Comparison of ENCODE assay signal across 9 cellular contexts in the genomic region with DNA sequence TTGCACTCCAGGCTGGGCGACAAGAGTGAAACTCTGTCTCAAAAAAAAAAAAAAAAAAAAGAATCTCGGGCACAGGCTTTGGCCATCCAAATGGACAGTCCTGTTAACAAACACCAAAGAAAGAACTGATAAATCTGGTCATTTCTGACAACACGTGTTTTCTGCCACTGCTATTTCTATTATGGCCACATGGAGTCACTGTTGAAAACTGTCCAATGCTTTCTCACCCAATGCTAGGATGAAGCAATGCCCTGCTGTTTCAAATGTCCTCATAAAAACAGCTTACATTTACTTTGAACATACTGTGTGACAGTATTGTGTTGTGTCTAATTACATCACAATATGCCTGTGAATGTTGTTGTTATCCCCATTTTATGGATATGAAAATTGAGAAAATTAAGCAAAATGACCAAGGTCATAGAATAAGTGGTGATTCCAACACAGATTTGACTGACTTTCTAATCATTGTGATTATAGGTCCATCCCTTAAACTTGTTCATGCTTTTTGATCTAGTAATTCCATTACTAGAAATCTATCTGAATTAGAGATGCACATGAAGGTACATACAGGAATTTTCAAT. TPM values are rescaled to one million over a fixed set of nuclear protein-coding genes. Genes with fewer than 3 reads are reported as not detected.
DNase-seq lines count a peak whose midpoint lies in the region; ATAC-seq and TF ChIP-seq lines count a peak whose summit lies in the region.
"Had no signal": no experiment of that assay in that cellular context is flagged by ENCODE, and none has a peak within 500 bp of the region (broad histone marks: within the 10 kb centered on the region; RNA-seq: fewer than 3 reads in every experiment).

No MANE protein-coding gene starts in this region.

- POLR2A ChIA-PET in HEK293 (lab: Yijun Ruan, JAX) = no interaction called here

- peak; percentile 36; the same call in 1 of the 2 replicates for TF ChIP-seq CTCF in HEK293 (tag by site-specific recombination; IDR thresholded peaks at IDR 0.05)
- TF ChIP-seq CTCF in mesothelial cell of epicardium (IDR thresholded peaks at IDR 0.05; ENCODE audit: unreplicated experiment) = peak; percentile 72

- H3K9me3 Mint-ChIP-seq in mesothelial cell of epicardium = no peaks in the 10 kb centered on the region
- no peaks in the 10 kb centered on the region for H3K9me3 Mint-ChIP-seq in T-helper 2 cell treated with Interferon-gamma antibody and Interleukin-4, amounts not matched to agents 5 μg/mL and 100 μg/mL, for 36 hours
- H3K9me3 Mint-ChIP-seq: CD8-positive, alpha-beta memory T cell had no signal

- H3K27ac ChIP-seq in HEK293 (ENCODE audit: extremely low read depth, low read depth, low read length) = no peak overlapping the region

- no peaks in the 10 kb centered on the region for H3K9me3 ChIP-seq in HEK293 (ENCODE audit: control insufficient read depth, insufficient read depth, low read depth, low read length)

- no peak overlapping the region for H3K4me3 ChIP-seq in HEK293 (ENCODE audit: low read depth, low read length)

- no peak overlapping the region for H3K4me3 Mint-ChIP-seq in mesothelial cell of epicardium
- H3K4me3 Mint-ChIP-seq in T-helper 2 cell treated with Interferon-gamma antibody and Interleukin-4, amounts not matched to agents 5 μg/mL and 100 μg/mL, for 36 hours = no peak overlapping the region
- H3K4me3 Mint-ChIP-seq: CD8-positive, alpha-beta memory T cell had no signal

- no peaks in the 10 kb centered on the region for H3K4me1 ChIP-seq in HEK293 (ENCODE audit: control insufficient read depth, insufficient read depth, low read length)

- DNase-seq in NCI-H146 (lab: John Stamatoyannopoulos, UW) (peak; percentile 12), NCI-H146 treated with DMSO at 0.1 percent for 48 hours (lab: John Stamatoyannopoulos, UW; ENCODE audit: unreplicated experiment) (no peak), OCI-M1 (lab: John Stamatoyannopoulos, UW) (peak; percentile 89), mesothelial cell of epicardium (ENCODE audit: low spot score in 2 of 2, unreplicated experiment in 2 of 2) (no peak)
- peak; percentile 12 for DNase-seq in effector CD4-positive, alpha-beta T cell
- DNase-seq in T-helper 2 cell treated with Interferon-gamma antibody and Interleukin-4, amounts not matched to agents 5 μg/mL and 100 μg/mL, for 36 hours (ENCODE audit: low spot score) = no peak

- no peaks in the 10 kb centered on the region for H3K36me3 ChIP-seq in HEK293 (ENCODE audit: control insufficient read depth in 2 of 2, insufficient read depth in 1 of 2, low read length in 2 of 2)

- H3K4me1 Mint-ChIP-seq in mesothelial cell of epicardium = peaks cover 15% of the 10 kb centered on the region
- H3K4me1 Mint-ChIP-seq in T-helper 2 cell treated with Interferon-gamma antibody and Interleukin-4, amounts not matched to agents 5 μg/mL and 100 μg/mL, for 36 hours (ENCODE audit: low read depth) = peaks cover 29% of the 10 kb centered on the region

- no peak overlapping the region for H3K27ac Mint-ChIP-seq in mesothelial cell of epicardium
- H3K27ac Mint-ChIP-seq in T-helper 2 cell treated with Interferon-gamma antibody and Interleukin-4, amounts not matched to agents 5 μg/mL and 100 μg/mL, for 36 hours = no peak overlapping the region

- CTCF ChIA-PET in HEK293 (lab: Yijun Ruan, JAX) = interaction anchor here (0.5 to 2.3 kb wide), 19 partner anchors 8 to 1719 kb away, joined by 3 to 25 read pairs (median 4); no protein-coding TSS in a partner anchor

- H3K27me3 Mint-ChIP-seq in mesothelial cell of epicardium (ENCODE audit: low read depth) = no peaks in the 10 kb centered on the region
- peaks cover 3% of the 10 kb centered on the region for H3K27me3 Mint-ChIP-seq in T-helper 2 cell treated with Interferon-gamma antibody and Interleukin-4, amounts not matched to agents 5 μg/mL and 100 μg/mL, for 36 hours (ENCODE audit: low read depth)
- H3K27me3 Mint-ChIP-seq: CD8-positive, alpha-beta memory T cell had no signal

- ATAC-seq in GM18511 (IDR thresholded peaks at IDR 0.05; ENCODE audit: unreplicated experiment) = no peak

- H3K36me3 Mint-ChIP-seq in mesothelial cell of epicardium = no peaks in the 10 kb centered on the region
- H3K36me3 Mint-ChIP-seq in T-helper 2 cell treated with Interferon-gamma antibody and Interleukin-4, amounts not matched to agents 5 μg/mL and 100 μg/mL, for 36 hours (ENCODE audit: low read depth) = no peaks in the 10 kb centered on the region
- H3K36me3 Mint-ChIP-seq: CD8-positive, alpha-beta memory T cell had no signal

TF ChIP-seq in HEK293, 187 proteins besides CTCF, POLR2A, EP300 and RAD21:
- TF ChIP-seq ZNF2 (tag by site-specific recombination; IDR thresholded peaks at IDR 0.05) = peak; percentile 92
- TF ChIP-seq SP7 (tag by site-specific recombination; IDR thresholded peaks at IDR 0.05) = peak; percentile 15; the same call in 1 of the 2 replicates
- peak; percentile 72 for TF ChIP-seq ZNF654 (tag by site-specific recombination; IDR thresholded peaks at IDR 0.05; ENCODE audit: low read depth)
- peak; percentile 67 for TF ChIP-seq ZNF660 (tag by site-specific recombination; IDR thresholded peaks at IDR 0.05)
- TF ChIP-seq, protein P1, sequence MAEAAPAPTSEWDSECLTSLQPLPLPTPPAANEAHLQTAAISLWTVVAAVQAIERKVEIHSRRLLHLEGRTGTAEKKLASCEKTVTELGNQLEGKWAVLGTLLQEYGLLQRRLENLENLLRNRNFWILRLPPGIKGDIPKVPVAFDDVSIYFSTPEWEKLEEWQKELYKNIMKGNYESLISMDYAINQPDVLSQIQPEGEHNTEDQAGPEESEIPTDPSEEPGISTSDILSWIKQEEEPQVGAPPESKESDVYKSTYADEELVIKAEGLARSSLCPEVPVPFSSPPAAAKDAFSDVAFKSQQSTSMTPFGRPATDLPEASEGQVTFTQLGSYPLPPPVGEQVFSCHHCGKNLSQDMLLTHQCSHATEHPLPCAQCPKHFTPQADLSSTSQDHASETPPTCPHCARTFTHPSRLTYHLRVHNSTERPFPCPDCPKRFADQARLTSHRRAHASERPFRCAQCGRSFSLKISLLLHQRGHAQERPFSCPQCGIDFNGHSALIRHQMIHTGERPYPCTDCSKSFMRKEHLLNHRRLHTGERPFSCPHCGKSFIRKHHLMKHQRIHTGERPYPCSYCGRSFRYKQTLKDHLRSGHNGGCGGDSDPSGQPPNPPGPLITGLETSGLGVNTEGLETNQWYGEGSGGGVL (tag by site-specific recombination; IDR thresholded peaks at IDR 0.05) = no peak
- TF ChIP-seq ZSCAN30 (tag by site-specific recombination; IDR thresholded peaks at IDR 0.05) = peak; percentile 52; the same call in 1 of the 2 replicates
- TF ChIP-seq MYNN (tag by site-specific recombination; IDR thresholded peaks at IDR 0.05; ENCODE audit: borderline replicate concordance) = no peak
- 0 out of 2 replicates have a peak, but pooled peaks have one; percentile 15 for TF ChIP-seq PRDM1 (tag by site-specific recombination; IDR thresholded peaks at IDR 0.05)

RNA-seq across cellular contexts. Expression of gene MAP3K8, which starts 19.9 kb away (rescaled TPM):
- total RNA-seq in mesothelial cell of epicardium = 25.0 to 29.0 TPM (median 25.3 TPM) in 3 replicates

Comparison
In these comparisons a context has a peak if more than half of its experiments do, and no peak if none do; other contexts are left out.
1. DNase-seq: peak in NCI-H146 (single experiment), OCI-M1 (single experiment) and effector CD4-positive, alpha-beta T cell (single experiment); none in NCI-H146 treated with DMSO at 0.1 percent for 48 hours (single experiment), mesothelial cell of epicardium (0 of 2) and T-helper 2 cell treated with Interferon-gamma antibody and Interleukin-4, amounts not matched to agents 5 μg/mL and 100 μg/mL, for 36 hours (single experiment).